10 cellular contexts compared by ENCODE assay signal in genomic region chr19:6677924-6678689, GRCh38. TPM values are rescaled to one million over a fixed set of nuclear protein-coding genes. Genes with fewer than 3 reads are reported as not detected.
DNase-seq lines count a peak whose midpoint lies in the region; ATAC-seq and TF ChIP-seq lines count a peak whose summit lies in the region.
"Had no signal": no experiment of that assay in that cellular context is flagged by ENCODE, and none has a peak within 500 bp of the region (broad histone marks: within the 10 kb centered on the region; RNA-seq: fewer than 3 reads in every experiment).

No MANE protein-coding gene starts in this region.

- no peak for TF ChIP-seq CTCF in H9 (conservative IDR thresholded peaks at IDR 0.05)
- TF ChIP-seq CTCF in ascending aorta (IDR thresholded peaks at IDR 0.05), result no peak

- H4K5ac ChIP-seq in H9 (ENCODE audit: insufficient read length, low read depth, low read length), result no peak overlapping the region

- H3K9ac ChIP-seq in H9 (ENCODE audit: extremely low read depth, insufficient read length, low read length) (no peak overlapping the region), Karpas-422 (ENCODE audit: low read length) (no peak overlapping the region)

- H2AFZ ChIP-seq in H9 (ENCODE audit: low read length) (no peak overlapping the region), Karpas-422 (ENCODE audit: low read length) (no peak overlapping the region)

- H3K27me3 Mint-ChIP-seq in H9 (ENCODE audit: low read depth), result peaks cover 15% of the 10 kb centered on the region
- H3K27me3 Mint-ChIP-seq in activated CD8-positive, alpha-beta memory T cell treated with anti-CD3 and anti-CD28 coated beads, Interleukin-2, amount 10 ng/mL, durations not matched to agents 7 days and 5 days, result peaks cover 22% of the 10 kb centered on the region

- H2BK12ac ChIP-seq in H9 (ENCODE audit: insufficient read length, low read depth, low read length), result no peak overlapping the region

- no peak overlapping the region for H2BK20ac ChIP-seq in H9 (ENCODE audit: low read depth, low read length, poor library complexity, severe bottlenecking)

- peaks cover 0 to 13% (median 2%) of the 10 kb centered on the region in 3 experiments; a peak in 3 of 7 replicates for H3K36me3 Mint-ChIP-seq in H9 (ENCODE audit: insufficient read depth in 1 of 3, low read depth in 3 of 3)
- peaks cover 5% of the 10 kb centered on the region for H3K36me3 Mint-ChIP-seq in activated CD8-positive, alpha-beta memory T cell treated with anti-CD3 and anti-CD28 coated beads, Interleukin-2, amount 10 ng/mL, durations not matched to agents 7 days and 5 days

- H3K4me3 ChIP-seq in ascending aorta, result no peak overlapping the region
- no peak overlapping the region for H3K4me3 ChIP-seq in Karpas-422 (ENCODE audit: low read length)

- no peak overlapping the region for H3K4ac ChIP-seq in H9 (ENCODE audit: low read depth, low read length)

- H3K23me2 ChIP-seq in H9 (ENCODE audit: insufficient read length, low read depth, low read length, poor library complexity, severe bottlenecking), result peaks cover 8% of the 10 kb centered on the region

- peaks cover 0 to 68% of the 10 kb centered on the region in 2 experiments; a peak in 2 of 5 replicates for H3K9me3 Mint-ChIP-seq in H9
- H3K9me3 Mint-ChIP-seq in activated CD8-positive, alpha-beta memory T cell treated with anti-CD3 and anti-CD28 coated beads, Interleukin-2, amount 10 ng/mL, durations not matched to agents 7 days and 5 days (ENCODE audit: low read depth), result peaks cover 2% of the 10 kb centered on the region

- H2BK15ac ChIP-seq in H9 (ENCODE audit: low read depth, low read length), result no peak overlapping the region

- H3K14ac ChIP-seq in H9 (ENCODE audit: insufficient read depth, low read length), result no peak overlapping the region

- peak overlapping the region in 1 of 3 experiments; percentile 50; a peak in 2 of 7 replicates for H3K27ac Mint-ChIP-seq in H9
- H3K27ac Mint-ChIP-seq in activated CD8-positive, alpha-beta memory T cell treated with anti-CD3 and anti-CD28 coated beads, Interleukin-2, amount 10 ng/mL, durations not matched to agents 7 days and 5 days, result no peak overlapping the region

- DNase-seq in H9 (peak; percentile 88), germinal center (ENCODE audit: low spot score) (peak; percentile 39), ascending aorta (ENCODE audit: low spot score in 2 of 2) (no peak), NCI-H2029 (lab: John Stamatoyannopoulos, UW) (no peak), Karpas-422 (no peak)
- DNase-seq in activated CD8-positive, alpha-beta memory T cell treated with anti-CD3 and anti-CD28 coated beads, Interleukin-2, amount 10 ng/mL, durations not matched to agents 7 days and 5 days, result peak; percentile 61
- peak; percentile 49 to 75 for DNase-seq in stimulated activated CD4-positive, alpha-beta T cell treated with anti-CD3 and anti-CD28 coated beads, Interleukin-2, amount 100 ng/mL, for 48 hours
- DNase-seq: WERI-Rb-1 had no signal

- H3K23ac ChIP-seq in H9 (ENCODE audit: insufficient read length, low read depth, low read length), result no peak overlapping the region

- H3K18ac ChIP-seq in H9 (ENCODE audit: insufficient read length, low read depth, low read length), result peak overlapping the region; percentile 18

- H3K4me1 ChIP-seq in H9 (ENCODE audit: insufficient read depth, low read length) (peaks cover 5% of the 10 kb centered on the region; the same call in 1 of the 2 replicates), ascending aorta (no peaks in the 10 kb centered on the region), Karpas-422 (ENCODE audit: low read length) (peaks cover 10% of the 10 kb centered on the region)

- H4K20me1 ChIP-seq in H9 (ENCODE audit: control insufficient read depth, insufficient read depth, insufficient read length) (peaks cover 5% of the 10 kb centered on the region), Karpas-422 (ENCODE audit: insufficient read depth, low read depth, low read length) (no peaks in the 10 kb centered on the region)

- H3K9me3 ChIP-seq in H9 (ENCODE audit: control insufficient read depth, low read depth, low read length) (no peaks in the 10 kb centered on the region), ascending aorta (no peaks in the 10 kb centered on the region), Karpas-422 (ENCODE audit: low read length) (no peaks in the 10 kb centered on the region)

- H3K79me2 ChIP-seq in H9 (ENCODE audit: insufficient read depth, low read length) (no peaks in the 10 kb centered on the region), Karpas-422 (ENCODE audit: low read length) (no peaks in the 10 kb centered on the region)

- H4K91ac ChIP-seq in H9 (ENCODE audit: insufficient read length, low read depth, low read length), result no peak overlapping the region

- H3K4me1 Mint-ChIP-seq in H9, result peaks cover 25 to 26% of the 10 kb centered on the region in 2 experiments
- peaks cover 50% of the 10 kb centered on the region for H3K4me1 Mint-ChIP-seq in activated CD8-positive, alpha-beta memory T cell treated with anti-CD3 and anti-CD28 coated beads, Interleukin-2, amount 10 ng/mL, durations not matched to agents 7 days and 5 days

- H3K27me3 ChIP-seq in H9 (ENCODE audit: insufficient read depth, low read length), result no peaks in the 10 kb centered on the region
- H3K27me3 ChIP-seq in ascending aorta, result no peaks in the 10 kb centered on the region
- H3K27me3 ChIP-seq in Karpas-422 (ENCODE audit: low read length), result no peaks in the 10 kb centered on the region

- H3K27ac ChIP-seq in H9 (ENCODE audit: insufficient read length, low read depth, low read length), result no peak overlapping the region
- no peak overlapping the region for H3K27ac ChIP-seq in ascending aorta
- H3K27ac ChIP-seq in Karpas-422 (ENCODE audit: low read length), result no peak overlapping the region
- H3K27ac ChIP-seq: WERI-Rb-1 had no signal

- H2BK5ac ChIP-seq in H9 (ENCODE audit: insufficient read length, low read length), result no peak overlapping the region

- peak overlapping the region; percentile 55 to 67 for H3K4me3 Mint-ChIP-seq in H9
- no peak overlapping the region for H3K4me3 Mint-ChIP-seq in activated CD8-positive, alpha-beta memory T cell treated with anti-CD3 and anti-CD28 coated beads, Interleukin-2, amount 10 ng/mL, durations not matched to agents 7 days and 5 days

- no peak overlapping the region for H3K56ac ChIP-seq in H9 (ENCODE audit: insufficient read length, low read depth, low read length)

- H3K4me2 ChIP-seq in H9 (ENCODE audit: insufficient read depth, insufficient read length, low read length) (peak overlapping the region; percentile 56), Karpas-422 (ENCODE audit: low read depth, low read length, poor library complexity, severe bottlenecking) (no peak overlapping the region)

- no CpG with 5 or more reads among the region's 29 CpGs for WGBS in H9 (ENCODE audit: extremely low coverage, insufficient read length, low lambda C conversion rate)

- no peaks in the 10 kb centered on the region for H3K9me2 ChIP-seq in Karpas-422 (replicated peaks; ENCODE audit: insufficient read depth, low read length)

- H3K79me1 ChIP-seq in H9 (ENCODE audit: insufficient read depth, low read depth, low read length, poor library complexity, severe bottlenecking), result no peaks in the 10 kb centered on the region

- CTCF ChIA-PET in activated CD8-positive, alpha-beta memory T cell treated with anti-CD3 and anti-CD28 coated beads, Interleukin-2, amount 10 ng/mL, durations not matched to agents 7 days and 5 days (lab: Charles Lee), result interaction anchor here (1.2 kb wide), 1 partner anchor 58 kb away, joined by 3 read pairs; no protein-coding TSS in a partner anchor

- no peak overlapping the region for H2BK120ac ChIP-seq in H9 (ENCODE audit: low read depth, low read length, poor library complexity, severe bottlenecking)

- ATAC-seq in activated CD8-positive, alpha-beta memory T cell treated with anti-CD3 and anti-CD28 coated beads, Interleukin-2, amount 10 ng/mL, durations not matched to agents 7 days and 5 days, result no peak
- ATAC-seq in GM21381 (IDR thresholded peaks at IDR 0.05; ENCODE audit: unreplicated experiment), result no peak

- H3K36me3 ChIP-seq in ascending aorta, result no peaks in the 10 kb centered on the region
- H3K36me3 ChIP-seq in Karpas-422 (ENCODE audit: insufficient read depth, low read length), result no peaks in the 10 kb centered on the region
- H3K36me3 ChIP-seq: WERI-Rb-1 had no signal

- H3T11ph ChIP-seq in H9 (ENCODE audit: low read length), result no peak overlapping the region

- intact Hi-C loops in ascending aorta (cut with DNase I), result no loop called here

- H4K8ac ChIP-seq in H9 (replicated peaks; ENCODE audit: insufficient read length, low read depth, low read length), result no peak overlapping the region

- H2AK5ac ChIP-seq in H9 (ENCODE audit: insufficient read length, low read length), result no peak overlapping the region

RNA-seq across cellular contexts. Expression of gene TNFSF14, which starts 8.1 kb away (rescaled TPM):
- not detected in 2 replicates for total RNA-seq in H9 (2021)
- total RNA-seq in activated CD8-positive, alpha-beta memory T cell treated with anti-CD3 and anti-CD28 coated beads, Interleukin-2, amount 10 ng/mL, durations not matched to agents 7 days and 5 days, result 10 to 100 TPM; 31.1 to 55.9 TPM
- 0.21 TPM for total RNA-seq in ascending aorta
- total RNA-seq in Karpas-422 (2014; rRNA removed; shearing (Covaris generic); ENCODE audit: low replicate concordance), result 1.8 TPM in 1 of 2 replicates, not detected in the other
- total RNA-seq: skeletal muscle tissue had no signal

RNA-seq across cellular contexts. Expression of gene C3, which starts 42.3 kb away (rescaled TPM):
- 4.9 and 5.9 TPM in 2 replicates for total RNA-seq in H9 (2021)
- 1 to 10 TPM in 1 of 2 experiments, under 1 TPM in 1; 0.67 to 1.0 TPM for total RNA-seq in activated CD8-positive, alpha-beta memory T cell treated with anti-CD3 and anti-CD28 coated beads, Interleukin-2, amount 10 ng/mL, durations not matched to agents 7 days and 5 days
- total RNA-seq in ascending aorta, result 2,421 TPM
- total RNA-seq in Karpas-422 (2014; rRNA removed; shearing (Covaris generic); ENCODE audit: low replicate concordance), result not detected in 2 replicates

RNA-seq across cellular contexts. Expression of gene GPR108, which starts 59.3 kb away (rescaled TPM):
- total RNA-seq in H9 (2021) (38.2 and 39.3 TPM in 2 replicates), ascending aorta (57.6 TPM)
- total RNA-seq in activated CD8-positive, alpha-beta memory T cell treated with anti-CD3 and anti-CD28 coated beads, Interleukin-2, amount 10 ng/mL, durations not matched to agents 7 days and 5 days, result 100 to 1,000 TPM in 1 of 2 experiments, 10 to 100 TPM in 1; 77.2 to 100 TPM
- 34.7 and 41.8 TPM in 2 replicates for total RNA-seq in Karpas-422 (2014; rRNA removed; shearing (Covaris generic); ENCODE audit: low replicate concordance)

Comparison
In these comparisons a context has a peak if more than half of its experiments do, and no peak if none do; other contexts are left out.
1. DNase-seq: peak in H9 (single experiment), activated CD8-positive, alpha-beta memory T cell treated with anti-CD3 and anti-CD28 coated beads, Interleukin-2, amount 10 ng/mL, durations not matched to agents 7 days and 5 days (single experiment), germinal center (single experiment) and stimulated activated CD4-positive, alpha-beta T cell treated with anti-CD3 and anti-CD28 coated beads, Interleukin-2, amount 100 ng/mL, for 48 hours (2 of 2); none in ascending aorta (0 of 2), NCI-H2029 (single experiment) and Karpas-422 (single experiment).
2. RNA of gene TNFSF14, which starts 8.1 kb away (total RNA-seq): 31.1 to 55.9 TPM in activated CD8-positive, alpha-beta memory T cell treated with anti-CD3 and anti-CD28 coated beads, Interleukin-2, amount 10 ng/mL, durations not matched to agents 7 days and 5 days; 1.8 TPM in Karpas-422, 0.21 TPM in ascending aorta (single experiment) and not detected in H9; every median in the first group is over 10 times any median in the second.
3. RNA of gene C3, which starts 42.3 kb away (total RNA-seq): 2,421 TPM in ascending aorta (single experiment); 4.9 to 5.9 TPM in H9, 0.67 to 1.0 TPM in activated CD8-positive, alpha-beta memory T cell treated with anti-CD3 and anti-CD28 coated beads, Interleukin-2, amount 10 ng/mL, durations not matched to agents 7 days and 5 days and not detected in Karpas-422; every median in the first group is over 100 times any median in the second.